Comparison of ENCODE assay signal across 30 cellular contexts in the genomic region with DNA sequence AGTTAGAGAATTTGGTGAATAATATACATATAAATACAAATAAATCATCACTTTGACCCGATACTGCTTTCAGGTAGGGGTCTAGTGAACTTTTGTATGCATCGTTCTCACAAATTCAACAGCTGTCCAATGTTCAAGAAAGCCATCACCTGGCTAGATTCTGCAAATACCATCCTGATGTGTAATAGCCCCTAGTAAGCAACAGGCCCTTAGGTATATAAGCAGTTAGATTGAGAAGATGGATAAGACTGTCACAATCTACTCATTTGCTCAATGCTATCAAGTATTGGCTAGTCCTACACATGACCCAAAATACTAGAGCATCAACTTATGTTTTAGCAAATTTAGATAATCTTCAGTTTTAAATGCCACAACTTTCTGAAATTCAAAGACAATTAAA. TPM values are rescaled to one million over a fixed set of nuclear protein-coding genes. Genes with fewer than 3 reads are reported as not detected.
"Had no signal": no experiment of that assay in that cellular context is flagged by ENCODE, and none has a peak within 500 bp of the region (broad histone marks: within the 10 kb centered on the region; RNA-seq: fewer than 3 reads in every experiment).

No MANE protein-coding gene starts in this region.

- ATAC-seq: mucosa of descending colon; naive thymus-derived CD4-positive, alpha-beta T cell; natural killer cell treated with Interleukin-12 subunit alpha and Interleukin-12 subunit beta and Interleukin-15 and Interleukin-18, amount 100 ng/mL, for 72 hours; right lobe of liver; stimulated activated memory B cell treated with anti-CD40 and anti-IgM and Interleukin-4, amounts not matched to agents 10 μg/mL and 1 μg/mL and 100 μg/mL, for 72 hours; stimulated activated naive CD8-positive, alpha-beta T cell treated with anti-CD3 and anti-CD28 coated beads, Interleukin-15, Interleukin-2, amounts not matched to agents 100 U/mL and 50 U/mL, for 24 hours; upper lobe of right lung had no signal

- H3K27me3 ChIP-seq: ovary, right atrium auricular region, right lobe of liver, stomach, testis, thyroid gland, transverse colon, upper lobe of right lung had no signal

- H3K9me3 ChIP-seq: ovary, right lobe of liver, testis, thyroid gland, upper lobe of right lung had no signal

- H3K27ac ChIP-seq: left ventricle myocardium inferior, ovary, right atrium auricular region, right lobe of liver, stomach, testis, thyroid gland, transverse colon, upper lobe of right lung had no signal

- H3K4me3 ChIP-seq: left ventricle myocardium inferior, lung, mucosa of descending colon, ovary, right atrium auricular region, right lobe of liver, smooth muscle cell, stomach, testis, thyroid gland, transverse colon, upper lobe of right lung had no signal

- H3K36me3 ChIP-seq: left ventricle myocardium inferior, ovary, right atrium auricular region, right lobe of liver, stomach, thyroid gland, transverse colon, upper lobe of right lung had no signal

- H3K4me1 ChIP-seq: right atrium auricular region, testis, thyroid gland, upper lobe of right lung had no signal

- H3K4me2 ChIP-seq: smooth muscle cell had no signal

- DNase-seq: hypothalamus; immature natural killer cell; left ventricle myocardium inferior; midbrain; mucosa of descending colon; naive thymus-derived CD4-positive, alpha-beta T cell; ovary; right lobe of liver; stimulated activated CD4-positive, alpha-beta T cell treated with anti-CD3 and anti-CD28 coated beads, Interleukin-1b, Interleukin-23, amount 100 ng/mL, for 48 hours; stimulated activated CD4-positive, alpha-beta T cell treated with anti-CD3 and anti-CD28 coated beads, Interleukin-2, amount 100 ng/mL, for 48 hours; stimulated activated CD4-positive, alpha-beta T cell treated with anti-CD3 and anti-CD28 coated beads, Interleukin-4, amount 100 ng/mL, for 4 hours; stimulated activated CD8-positive, alpha-beta memory T cell treated with anti-CD3 and anti-CD28 coated beads, Interleukin-4, amount 100 ng/mL, for 48 hours; stimulated activated naive CD8-positive, alpha-beta T cell treated with anti-CD3 and anti-CD28 coated beads, Interleukin-15, Interleukin-2, amounts not matched to agents 100 U/mL and 50 U/mL, for 24 hours; stomach; testis; thyroid gland; transverse colon; upper lobe of right lung had no signal

RNA-seq across cellular contexts. Expression of gene DSG1, which starts 20.7 kb away (rescaled TPM):
- total RNA-seq: lung; mesenteric fat pad; mucosa of descending colon; myocyte; naive thymus-derived CD4-positive, alpha-beta T cell; natural killer cell treated with Interleukin-12 subunit alpha and Interleukin-12 subunit beta and Interleukin-15 and Interleukin-18, amount 100 ng/mL, for 72 hours; ovary; progenitor cell of endocrine pancreas; pulmonary artery endothelial cell; renal cortical epithelial cell; skeletal muscle tissue; thyroid gland; upper lobe of right lung had no signal
- polyA plus RNA-seq: immature natural killer cell; lung; naive thymus-derived CD4-positive, alpha-beta T cell; neural cell; ovary had no signal
